23 cellular contexts compared by ENCODE assay signal in the genomic region with DNA sequence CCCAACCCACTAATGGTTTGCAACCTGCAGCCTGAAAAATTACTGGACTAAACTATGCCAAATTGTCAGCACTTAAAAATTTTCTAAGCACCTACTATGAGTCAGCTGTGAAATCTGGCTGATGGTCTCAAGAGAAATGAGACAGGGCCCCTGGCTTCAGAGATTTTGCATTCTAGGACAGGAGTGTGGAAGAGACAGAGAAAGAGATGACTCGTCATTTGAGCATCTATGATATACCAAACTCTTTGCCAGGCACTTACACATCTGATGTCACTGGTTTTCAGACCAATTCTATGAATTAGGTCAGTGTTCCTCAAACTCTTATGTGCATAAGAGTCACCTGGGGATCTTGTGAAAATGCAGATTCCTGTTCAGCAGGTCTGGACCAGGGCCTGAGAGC. TPM values are rescaled to one million over a fixed set of nuclear protein-coding genes. Genes with fewer than 3 reads are reported as not detected.
DNase-seq lines count a peak whose midpoint lies in the region; ATAC-seq and TF ChIP-seq lines count a peak whose summit lies in the region.
"Had no signal": no experiment of that assay in that cellular context is flagged by ENCODE, and none has a peak within 500 bp of the region (broad histone marks: within the 10 kb centered on the region; RNA-seq: fewer than 3 reads in every experiment).

No MANE protein-coding gene starts in this region.

- no peaks in the 10 kb centered on the region for H3K36me3 Mint-ChIP-seq in activated CD4-positive, alpha-beta T cell treated with anti-CD3 and anti-CD28 coated beads, Interleukin-2, amount 10 ng/mL, durations not matched to agents 24 days and 14 days (ENCODE audit: low read depth)
- no peaks in the 10 kb centered on the region for H3K36me3 Mint-ChIP-seq in activated naive CD8-positive, alpha-beta T cell treated with anti-CD3 and anti-CD28 coated beads for 36 hours
- H3K36me3 Mint-ChIP-seq: activated naive CD8-positive, alpha-beta T cell treated with anti-CD3 and anti-CD28 coated beads, Interleukin-2, amount 10 ng/mL, durations not matched to agents 7 days and 5 days; stimulated activated memory B cell treated with anti-CD40 and anti-IgM and Interleukin-4, amounts not matched to agents 10 μg/mL and 1 μg/mL and 100 μg/mL, for 72 hours; T-cell had no signal

- intact Hi-C loops in mammary epithelial cell (cut with micrococcal nuclease): no loop called here
- intact Hi-C loops in activated CD4-positive, alpha-beta T cell treated with anti-CD3 and anti-CD28 coated beads, Interleukin-2, amount 10 ng/mL, durations not matched to agents 24 days and 14 days (cut with micrococcal nuclease): no loop called here

- H2AFZ ChIP-seq in mammary epithelial cell (ENCODE audit: low read depth, low read length): no peak overlapping the region

- H3K9me3 ChIP-seq in MG63 (peaks cover 13% of the 10 kb centered on the region), mammary epithelial cell (replicated peaks; ENCODE audit: insufficient read depth, low read length) (no peaks in the 10 kb centered on the region), mesodermal cell (ENCODE audit: control insufficient read depth, low read length) (peaks cover 9% of the 10 kb centered on the region)
- H3K9me3 ChIP-seq: testis had no signal

- no peak for TF ChIP-seq CTCF in mammary epithelial cell (conservative IDR thresholded peaks at IDR 0.05 in 1 of 2, IDR thresholded peaks at IDR 0.05 in 1 of 2; ENCODE audit: extremely low read depth in 1 of 2, insufficient read depth in 1 of 2, low read depth in 1 of 2, low read length in 2 of 2)

- H3K9ac ChIP-seq in mammary epithelial cell (ENCODE audit: insufficient read depth, low read length): no peak overlapping the region

- H3K4me3 Mint-ChIP-seq in activated CD4-positive, alpha-beta T cell treated with anti-CD3 and anti-CD28 coated beads, Interleukin-2, amount 10 ng/mL, durations not matched to agents 24 days and 14 days: no peak overlapping the region
- H3K4me3 Mint-ChIP-seq in activated naive CD8-positive, alpha-beta T cell treated with anti-CD3 and anti-CD28 coated beads for 36 hours: no peak overlapping the region
- H3K4me3 Mint-ChIP-seq: activated CD4-positive, alpha-beta T cell treated with anti-CD3 and anti-CD28 coated beads for 36 hours; activated naive CD8-positive, alpha-beta T cell treated with anti-CD3 and anti-CD28 coated beads, Interleukin-2, amount 10 ng/mL, durations not matched to agents 7 days and 5 days; activated T-helper 17 cell treated with anti-CD3 and anti-CD28 coated beads, Interleukin-2, amount 50 U/mL, for 72 hours; CD4-positive, alpha-beta T cell; naive B cell; stimulated activated memory B cell treated with anti-CD40 and anti-IgM and Interleukin-4, amounts not matched to agents 10 μg/mL and 1 μg/mL and 100 μg/mL, for 72 hours; T-cell had no signal

- dilution Hi-C loops in mammary epithelial cell (cut with HindIII; ENCODE audit: low sequenced_read_pairs): no loop called here

- CTCF ChIA-PET in mammary epithelial cell (lab: Charles Lee; ENCODE audit: low non-redundant PET): no interaction called here

- H3K4me1 ChIP-seq in mammary epithelial cell (ENCODE audit: insufficient read depth, low read length) (peaks cover 12% of the 10 kb centered on the region), mesodermal cell (ENCODE audit: control insufficient read depth, insufficient read depth, low read length, poor library complexity, severe bottlenecking) (peaks cover 12% of the 10 kb centered on the region)
- H3K4me1 ChIP-seq: testis had no signal

- no peaks in the 10 kb centered on the region for H4K20me1 ChIP-seq in mammary epithelial cell (ENCODE audit: insufficient read depth, low read length)

- H3K4me2 ChIP-seq in mammary epithelial cell (ENCODE audit: insufficient read depth, low read depth, low read length): no peak overlapping the region

- H3K4me3 ChIP-seq in MG63 (no peak overlapping the region), mammary epithelial cell (replicated peaks in 1 of 3; ENCODE audit: insufficient read depth in 1 of 3, low read depth in 2 of 3, low read length in 3 of 3) (no peak overlapping the region), mesodermal cell (ENCODE audit: extremely low read depth, insufficient read depth, low read length, poor library complexity, severe bottlenecking) (no peak overlapping the region)
- H3K4me3 ChIP-seq: testis had no signal

- DNase-seq in ELR (ENCODE audit: low read depth) (peak; percentile 64), MG63 (peak; percentile 71), mammary epithelial cell (peak; percentile 63)
- no peak for DNase-seq in activated CD4-positive, alpha-beta T cell treated with anti-CD3 and anti-CD28 coated beads, Interleukin-2, amount 10 ng/mL, durations not matched to agents 24 days and 14 days
- DNase-seq in activated naive CD8-positive, alpha-beta T cell treated with anti-CD3 and anti-CD28 coated beads for 36 hours: no peak
- DNase-seq: activated CD4-positive, alpha-beta T cell treated with anti-CD3 and anti-CD28 coated beads for 36 hours; activated naive CD8-positive, alpha-beta T cell treated with anti-CD3 and anti-CD28 coated beads, Interleukin-2, amount 10 ng/mL, durations not matched to agents 7 days and 5 days; CD4-positive, alpha-beta T cell; cortex of kidney; hippocampal formation; MV-4-11; naive B cell; NCI-H1694; T-cell; testis had no signal

- ATAC-seq in HG03045 (IDR thresholded peaks at IDR 0.05; ENCODE audit: unreplicated experiment) (no peak), HG03108 (IDR thresholded peaks at IDR 0.05; ENCODE audit: unreplicated experiment) (no peak)
- ATAC-seq: activated CD4-positive, alpha-beta T cell treated with anti-CD3 and anti-CD28 coated beads for 36 hours; activated T-helper 17 cell treated with anti-CD3 and anti-CD28 coated beads, Interleukin-2, amount 50 U/mL, for 72 hours; sciatic nerve; stimulated activated memory B cell treated with anti-CD40 and anti-IgM and Interleukin-4, amounts not matched to agents 10 μg/mL and 1 μg/mL and 100 μg/mL, for 72 hours; T-cell had no signal

- in situ Hi-C loops in mammary epithelial cell (cut with MboI; ENCODE audit: low sequenced_read_pairs in 2 of 2): no loop called here

- H3K27ac ChIP-seq in mammary epithelial cell (ENCODE audit: insufficient read depth, low read depth, low read length) (no peak overlapping the region), mesodermal cell (ENCODE audit: low read depth, low read length, severe bottlenecking) (peak overlapping the region; percentile 37)
- H3K27ac ChIP-seq: testis had no signal

- H3K79me2 ChIP-seq in mammary epithelial cell (ENCODE audit: insufficient read depth, low read length): no peaks in the 10 kb centered on the region

- no peaks in the 10 kb centered on the region for H3K9me3 Mint-ChIP-seq in activated CD4-positive, alpha-beta T cell treated with anti-CD3 and anti-CD28 coated beads, Interleukin-2, amount 10 ng/mL, durations not matched to agents 24 days and 14 days
- H3K9me3 Mint-ChIP-seq in activated naive CD8-positive, alpha-beta T cell treated with anti-CD3 and anti-CD28 coated beads for 36 hours: peaks cover 1% of the 10 kb centered on the region
- H3K9me3 Mint-ChIP-seq: activated naive CD8-positive, alpha-beta T cell treated with anti-CD3 and anti-CD28 coated beads, Interleukin-2, amount 10 ng/mL, durations not matched to agents 7 days and 5 days had no signal

- no peaks in the 10 kb centered on the region for H3K36me3 ChIP-seq in MG63
- H3K36me3 ChIP-seq in mammary epithelial cell (ENCODE audit: insufficient read depth, low read length): no peaks in the 10 kb centered on the region
- H3K36me3 ChIP-seq in mesodermal cell (ENCODE audit: control insufficient read depth, insufficient read depth, low read length): no peaks in the 10 kb centered on the region

- peaks cover 4% of the 10 kb centered on the region for H3K27me3 Mint-ChIP-seq in activated CD4-positive, alpha-beta T cell treated with anti-CD3 and anti-CD28 coated beads, Interleukin-2, amount 10 ng/mL, durations not matched to agents 24 days and 14 days
- peaks cover 3% of the 10 kb centered on the region for H3K27me3 Mint-ChIP-seq in activated naive CD8-positive, alpha-beta T cell treated with anti-CD3 and anti-CD28 coated beads for 36 hours
- H3K27me3 Mint-ChIP-seq: activated naive CD8-positive, alpha-beta T cell treated with anti-CD3 and anti-CD28 coated beads, Interleukin-2, amount 10 ng/mL, durations not matched to agents 7 days and 5 days; stimulated activated memory B cell treated with anti-CD40 and anti-IgM and Interleukin-4, amounts not matched to agents 10 μg/mL and 1 μg/mL and 100 μg/mL, for 72 hours had no signal

- H3K27ac Mint-ChIP-seq in activated CD4-positive, alpha-beta T cell treated with anti-CD3 and anti-CD28 coated beads, Interleukin-2, amount 10 ng/mL, durations not matched to agents 24 days and 14 days: no peak overlapping the region
- no peak overlapping the region for H3K27ac Mint-ChIP-seq in activated naive CD8-positive, alpha-beta T cell treated with anti-CD3 and anti-CD28 coated beads for 36 hours
- H3K27ac Mint-ChIP-seq: activated CD4-positive, alpha-beta T cell treated with anti-CD3 and anti-CD28 coated beads for 36 hours; activated naive CD8-positive, alpha-beta T cell treated with anti-CD3 and anti-CD28 coated beads, Interleukin-2, amount 10 ng/mL, durations not matched to agents 7 days and 5 days; activated T-helper 17 cell treated with anti-CD3 and anti-CD28 coated beads, Interleukin-2, amount 50 U/mL, for 72 hours; CD4-positive, alpha-beta T cell; stimulated activated memory B cell treated with anti-CD40 and anti-IgM and Interleukin-4, amounts not matched to agents 10 μg/mL and 1 μg/mL and 100 μg/mL, for 72 hours; T-cell had no signal

- WGBS in mammary epithelial cell (ENCODE audit: low coverage, missing lambda C conversion rate): 62% methylated on average over 1 of the region's 1 CpG
- no CpG with 5 or more reads among the region's 1 CpG for WGBS in mesodermal cell (ENCODE audit: insufficient coverage in 2 of 2), 2 experiments

- no peaks in the 10 kb centered on the region for H3K27me3 ChIP-seq in MG63
- no peaks in the 10 kb centered on the region for H3K27me3 ChIP-seq in mammary epithelial cell (ENCODE audit: insufficient read depth, low read length)
- H3K27me3 ChIP-seq: testis had no signal

- no TSS peak for BruUV-seq in mammary epithelial cell (replicated peaks; lab: Mats Ljungman, UMichigan)

- no peaks in the 10 kb centered on the region for H3K4me1 Mint-ChIP-seq in activated CD4-positive, alpha-beta T cell treated with anti-CD3 and anti-CD28 coated beads, Interleukin-2, amount 10 ng/mL, durations not matched to agents 24 days and 14 days
- H3K4me1 Mint-ChIP-seq in activated naive CD8-positive, alpha-beta T cell treated with anti-CD3 and anti-CD28 coated beads for 36 hours: no peaks in the 10 kb centered on the region
- H3K4me1 Mint-ChIP-seq: activated CD4-positive, alpha-beta T cell treated with anti-CD3 and anti-CD28 coated beads for 36 hours; activated naive CD8-positive, alpha-beta T cell treated with anti-CD3 and anti-CD28 coated beads, Interleukin-2, amount 10 ng/mL, durations not matched to agents 7 days and 5 days; activated T-helper 17 cell treated with anti-CD3 and anti-CD28 coated beads, Interleukin-2, amount 50 U/mL, for 72 hours; naive B cell; stimulated activated memory B cell treated with anti-CD40 and anti-IgM and Interleukin-4, amounts not matched to agents 10 μg/mL and 1 μg/mL and 100 μg/mL, for 72 hours; T-cell had no signal

RNA-seq across cellular contexts. Expression of gene CLEC19A, which starts 44.4 kb away (rescaled TPM):
- total RNA-seq in MG63 (2014; rRNA removed; shearing (Covaris generic); ENCODE audit: low replicate concordance): not detected in 2 replicates
- total RNA-seq in mammary epithelial cell: under 1 TPM in 1 of 2 donors, not detected in 1; under 0.01 TPM
- not detected for polyA plus RNA-seq in mammary epithelial cell
- not detected for polyA minus RNA-seq in mammary epithelial cell
- not detected for polyA plus RNA-seq in mesodermal cell (2013, experiment 1 of 2)
- not detected for polyA plus RNA-seq in mesodermal cell (2013, experiment 2 of 2)
- not detected in 2 replicates for total RNA-seq in activated CD4-positive, alpha-beta T cell treated with anti-CD3 and anti-CD28 coated beads, Interleukin-2, amount 10 ng/mL, durations not matched to agents 24 days and 14 days
- not detected for total RNA-seq in activated naive CD8-positive, alpha-beta T cell treated with anti-CD3 and anti-CD28 coated beads for 36 hours
- total RNA-seq: activated CD4-positive, alpha-beta T cell treated with anti-CD3 and anti-CD28 coated beads for 36 hours; activated naive CD8-positive, alpha-beta T cell treated with anti-CD3 and anti-CD28 coated beads, Interleukin-2, amount 10 ng/mL, durations not matched to agents 7 days and 5 days; activated T-helper 17 cell treated with anti-CD3 and anti-CD28 coated beads, Interleukin-2, amount 50 U/mL, for 72 hours; CD4-positive, alpha-beta T cell; lung microvascular endothelial cell; osteoblast; T-cell; testis had no signal

Comparison
In these comparisons a context has a peak if more than half of its experiments do, and no peak if none do; other contexts are left out.
1. DNase-seq: peak in ELR (single experiment), MG63 (single experiment) and mammary epithelial cell (single experiment); none in activated CD4-positive, alpha-beta T cell treated with anti-CD3 and anti-CD28 coated beads, Interleukin-2, amount 10 ng/mL, durations not matched to agents 24 days and 14 days (single experiment) and activated naive CD8-positive, alpha-beta T cell treated with anti-CD3 and anti-CD28 coated beads for 36 hours (single experiment).